8 cellular contexts compared by ENCODE assay signal in the genomic region with DNA sequence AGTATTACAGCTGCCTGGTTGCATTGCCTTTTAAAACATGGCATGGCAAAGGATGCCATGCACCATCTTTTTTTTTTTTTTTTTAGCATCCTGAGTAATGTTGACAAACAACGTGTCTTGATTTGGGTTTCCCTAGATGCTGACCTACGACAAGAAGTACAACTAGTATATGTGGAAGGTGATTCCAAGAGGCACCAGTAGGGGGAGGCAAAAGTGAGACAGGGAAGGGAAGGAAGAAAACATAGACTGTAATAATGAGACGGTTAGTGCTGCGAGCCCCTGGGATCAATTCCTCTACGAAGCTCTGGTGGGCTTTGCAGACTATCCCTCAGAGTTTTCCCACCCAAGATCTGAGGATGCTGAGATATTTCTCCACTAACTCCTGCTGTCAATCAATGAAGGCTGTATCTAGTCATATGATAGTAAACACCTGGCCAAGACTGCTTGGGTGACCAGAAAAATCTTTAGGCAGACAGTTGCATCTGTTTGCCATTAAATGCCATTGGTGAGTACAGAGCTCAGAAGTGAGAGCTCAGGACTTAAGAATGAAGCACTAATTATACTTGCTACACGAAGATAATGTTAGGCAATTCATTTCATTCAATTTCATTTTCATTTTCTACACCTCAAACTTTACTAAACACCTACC.
DNase-seq lines count a peak whose midpoint lies in the region; ATAC-seq and TF ChIP-seq lines count a peak whose summit lies in the region.

No MANE protein-coding gene starts in this region.

- TF ChIP-seq CTCF in HCT116 (IDR thresholded peaks at IDR 0.05 in 2 of 3, conservative IDR thresholded peaks at IDR 0.05 in 1 of 3; ENCODE audit: borderline replicate concordance in 1 of 3, insufficient read depth in 1 of 3, low read depth in 2 of 3, low read length in 2 of 3) = peak in 2 of 3 experiments; percentile 23 to 25; a peak in 2 of 6 replicates
- TF ChIP-seq CTCF in Panc1 (IDR thresholded peaks at IDR 0.05) = peak; percentile 28; the same call in 1 of the 2 replicates
- TF ChIP-seq CTCF in gastroesophageal sphincter (IDR thresholded peaks at IDR 0.05) = peak in 1 of 4 experiments; percentile 44

- 39 to 41% methylated on average over 4 to 5 of the region's 6 CpGs for WGBS in gastroesophageal sphincter (ENCODE audit: low coverage in 1 of 2), 2 donors

- peaks cover 0 to 13% of the 10 kb centered on the region in 2 experiments; a peak in 2 of 4 replicates for H3K9me3 ChIP-seq in HCT116 (ENCODE audit: control insufficient read depth in 1 of 2, insufficient read depth in 1 of 2, low read depth in 1 of 2, low read length in 2 of 2)
- H3K9me3 ChIP-seq in Panc1 (ENCODE audit: control insufficient read depth, insufficient read depth, low read depth, low read length) = no peaks in the 10 kb centered on the region
- no peaks in the 10 kb centered on the region for H3K9me3 ChIP-seq in gastroesophageal sphincter

- no peak for TF ChIP-seq RAD21 in HCT116 (IDR thresholded peaks at IDR 0.05; ENCODE audit: low read depth)

- H3K27me3 Mint-ChIP-seq in activated CD4-positive, alpha-beta memory T cell treated with anti-CD3 and anti-CD28 coated beads for 36 hours = no peaks in the 10 kb centered on the region

- RAD21 ChIA-PET in HCT116 (lab: Charles Lee; ENCODE audit: low non-redundant PET in 1 of 2, low total read pairs in 2 of 2, uncharacterized antibody in 2 of 2, unreplicated experiment in 2 of 2) = no interaction called here

- no peaks in the 10 kb centered on the region for H3K36me3 ChIP-seq in HCT116 (ENCODE audit: control insufficient read depth in 1 of 2, insufficient read depth in 2 of 2, low read length in 2 of 2)
- no peaks in the 10 kb centered on the region for H3K36me3 ChIP-seq in Panc1 (ENCODE audit: control insufficient read depth, insufficient read depth, low read length)
- no peaks in the 10 kb centered on the region for H3K36me3 ChIP-seq in gastroesophageal sphincter

- H3K4me1 Mint-ChIP-seq in activated CD4-positive, alpha-beta memory T cell treated with anti-CD3 and anti-CD28 coated beads for 36 hours (ENCODE audit: low read depth) = no peaks in the 10 kb centered on the region

- H3K4me1 ChIP-seq in HCT116 (ENCODE audit: control insufficient read depth in 1 of 2, insufficient read depth in 2 of 2, low read length in 2 of 2) (no peaks in the 10 kb centered on the region), Panc1 (ENCODE audit: control insufficient read depth, insufficient read depth, low read length) (no peaks in the 10 kb centered on the region), gastroesophageal sphincter (no peaks in the 10 kb centered on the region)

- ATAC-seq in HCT116 = no peak
- no peak for ATAC-seq in Panc1
- no peak for ATAC-seq in gastroesophageal sphincter
- no peak for ATAC-seq in GM21447 (IDR thresholded peaks at IDR 0.05; ENCODE audit: unreplicated experiment)

- H3K4me3 ChIP-seq in HCT116 (replicated peaks in 1 of 2; ENCODE audit: low read depth in 1 of 2, low read length in 2 of 2) (no peak overlapping the region), Panc1 (ENCODE audit: low read depth in 2 of 2, low read length in 2 of 2) (no peak overlapping the region), gastroesophageal sphincter (no peak overlapping the region)

- POLR2A ChIA-PET in HCT116 (lab: Charles Lee) = no interaction called here
- POLR2A ChIA-PET in Panc1 (lab: Charles Lee) = no interaction called here
- POLR2A ChIA-PET in activated CD4-positive, alpha-beta memory T cell treated with anti-CD3 and anti-CD28 coated beads for 36 hours (lab: Charles Lee) = no interaction called here

- H2AFZ ChIP-seq in HCT116 (ENCODE audit: low read depth, low read length, poor library complexity, severe bottlenecking) = no peak overlapping the region

- TF ChIP-seq POLR2A in HCT116 (IDR thresholded peaks at IDR 0.05; ENCODE audit: borderline replicate concordance, extremely low read depth, insufficient read depth, insufficient read length) = no peak
- TF ChIP-seq POLR2A in gastroesophageal sphincter (IDR thresholded peaks at IDR 0.05) = no peak

- peaks cover 4% of the 10 kb centered on the region for H3K9me3 Mint-ChIP-seq in activated CD4-positive, alpha-beta memory T cell treated with anti-CD3 and anti-CD28 coated beads for 36 hours

- H3K4me2 ChIP-seq in HCT116 (ENCODE audit: low read length) = no peak overlapping the region

- no peak overlapping the region for H3K27ac ChIP-seq in HCT116 (ENCODE audit: low read depth, low read length)
- H3K27ac ChIP-seq in Panc1 (ENCODE audit: low read length) = no peak overlapping the region
- no peak overlapping the region for H3K27ac ChIP-seq in gastroesophageal sphincter

- CTCF ChIA-PET in HCT116 (lab: Charles Lee) = no interaction called here
- CTCF ChIA-PET in Panc1 (lab: Charles Lee) = no interaction called here
- CTCF ChIA-PET in activated CD4-positive, alpha-beta memory T cell treated with anti-CD3 and anti-CD28 coated beads for 36 hours (lab: Charles Lee) = interaction anchor here (0.6 kb wide), 1 partner anchor 1278 kb away, joined by 3 read pairs; no protein-coding TSS in a partner anchor

- TF ChIP-seq EP300 in gastroesophageal sphincter (IDR thresholded peaks at IDR 0.05) = no peak

- no peak overlapping the region for H3K9ac ChIP-seq in HCT116 (ENCODE audit: low read length)

- H4K20me1 ChIP-seq in HCT116 (ENCODE audit: insufficient read depth) = no peaks in the 10 kb centered on the region

- H3K27me3 ChIP-seq in HCT116 (ENCODE audit: insufficient read depth, low read length) (no peaks in the 10 kb centered on the region), Panc1 (ENCODE audit: control insufficient read depth, insufficient read depth, low read length) (no peaks in the 10 kb centered on the region), gastroesophageal sphincter (no peaks in the 10 kb centered on the region)

- BruUV-seq in HCT116 (replicated peaks; lab: Mats Ljungman, UMichigan) (no TSS peak), Panc1 (replicated peaks; lab: Mats Ljungman, UMichigan) (no TSS peak)

- intact Hi-C loops in HCT116 (cut with micrococcal nuclease) = no loop called here
- intact Hi-C loops in Panc1 (cut with micrococcal nuclease; ENCODE audit: unreplicated experiment) = no loop called here
- intact Hi-C loops in activated CD4-positive, alpha-beta memory T cell treated with anti-CD3 and anti-CD28 coated beads for 36 hours (cut with micrococcal nuclease) = no loop called here

- no peak overlapping the region for H3K27ac Mint-ChIP-seq in activated CD4-positive, alpha-beta memory T cell treated with anti-CD3 and anti-CD28 coated beads for 36 hours

- in situ Hi-C loops in Panc1 (cut with HindIII; ENCODE audit: low pct_unique_long_range_greater_than_20kb, low sequenced_read_pairs) = no loop called here

- H3K4me3 Mint-ChIP-seq in activated CD4-positive, alpha-beta memory T cell treated with anti-CD3 and anti-CD28 coated beads for 36 hours = no peak overlapping the region

- no peaks in the 10 kb centered on the region for H3K9me2 ChIP-seq in HCT116 (ENCODE audit: insufficient read depth)

- DNase-seq in EL (peak; percentile 49), HCT116 (ENCODE audit: low read depth, low spot score) (no peak), Panc1 (ENCODE audit: low read depth, low spot score) (no peak), iPS-NIHi11 (ENCODE audit: low spot score) (peak; percentile 43), NCI-H2107 treated with DMSO at 0.1 percent for 48 hours (lab: John Stamatoyannopoulos, UW; ENCODE audit: unreplicated experiment) (no peak)
- DNase-seq in activated CD4-positive, alpha-beta memory T cell treated with anti-CD3 and anti-CD28 coated beads for 36 hours = no peak

- no peaks in the 10 kb centered on the region for H3K79me2 ChIP-seq in HCT116 (ENCODE audit: insufficient read depth, low read length)

- no peaks in the 10 kb centered on the region for H3K36me3 Mint-ChIP-seq in activated CD4-positive, alpha-beta memory T cell treated with anti-CD3 and anti-CD28 coated beads for 36 hours

TF ChIP-seq in HCT116, 20 proteins besides CTCF, POLR2A, EP300 and RAD21:
- TF ChIP-seq CEBPB (IDR thresholded peaks at IDR 0.05; ENCODE audit: low read depth) (no peak), EZH2phosphoT487 (IDR thresholded peaks at IDR 0.05; ENCODE audit: borderline replicate concordance) (no peak), YY1 (IDR thresholded peaks at IDR 0.05; ENCODE audit: extremely low read depth, insufficient replicate concordance, low read depth, low read length) (no peak), FOSL1 (IDR thresholded peaks at IDR 0.05; ENCODE audit: low read depth) (no peak), SRF (IDR thresholded peaks at IDR 0.05; ENCODE audit: low read depth) (no peak), POLR2AphosphoS5 (IDR thresholded peaks at IDR 0.05; ENCODE audit: low read depth, low read length) (no peak)
- TF ChIP-seq, protein P1, sequence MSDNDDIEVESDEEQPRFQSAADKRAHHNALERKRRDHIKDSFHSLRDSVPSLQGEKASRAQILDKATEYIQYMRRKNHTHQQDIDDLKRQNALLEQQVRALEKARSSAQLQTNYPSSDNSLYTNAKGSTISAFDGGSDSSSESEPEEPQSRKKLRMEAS (IDR thresholded peaks at IDR 0.05) = no peak

Comparison
In these comparisons a context has a peak if more than half of its experiments do, and no peak if none do; other contexts are left out.
1. DNase-seq: peak in EL (single experiment) and iPS-NIHi11 (single experiment); none in HCT116 (single experiment), Panc1 (single experiment), NCI-H2107 treated with DMSO at 0.1 percent for 48 hours (single experiment) and activated CD4-positive, alpha-beta memory T cell treated with anti-CD3 and anti-CD28 coated beads for 36 hours (single experiment).